ENCODE assay signal across 28 cellular contexts in the genomic region with DNA sequence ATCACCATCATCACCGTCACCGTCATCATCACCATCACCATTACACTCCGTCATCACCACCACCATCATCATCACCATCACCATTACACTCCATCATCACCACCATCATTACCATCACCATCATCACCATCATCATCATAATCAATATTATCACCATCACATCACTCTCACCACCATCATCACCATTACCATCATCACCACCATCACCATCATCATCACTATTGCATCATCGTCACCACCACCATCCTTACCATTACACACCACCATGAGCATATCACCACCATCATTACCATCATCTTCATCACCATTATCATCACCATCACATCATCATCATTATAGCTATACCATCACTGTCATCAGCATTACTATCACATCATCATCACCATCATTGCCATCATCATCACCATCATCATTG.
"Had no signal": no experiment of that assay in that cellular context is flagged by ENCODE, and none has a peak within 500 bp of the region (broad histone marks: within the 10 kb centered on the region; RNA-seq: fewer than 3 reads in every experiment).

No MANE protein-coding gene starts in this region.

- ATAC-seq: activated CD4-positive, CD25-positive, alpha-beta regulatory T cell treated with anti-CD3 and anti-CD28 coated beads, Interleukin-2, amount 50 U/mL, for 24 hours; activated CD8-positive, alpha-beta T cell treated with anti-CD3 and anti-CD28 coated beads for 36 hours; activated naive CD8-positive, alpha-beta T cell treated with anti-CD3 and anti-CD28 coated beads, Interleukin-2, amount 50 U/mL, for 24 hours; body of pancreas; esophagus mucosa; T-helper 17 cell had no signal

- H3K36me3 ChIP-seq: adrenal gland, cardiac muscle cell, colonic mucosa, WERI-Rb-1 had no signal

- H3K4me3 ChIP-seq: adrenal gland, body of pancreas, cardiac muscle cell, colonic mucosa had no signal

- H3K9me3 ChIP-seq: colonic mucosa had no signal

- DNase-seq: activated B cell treated with CpG ODN at 0.5 μM for 24 hours; activated CD4-positive, alpha-beta T cell treated with anti-CD3 and anti-CD28 coated beads for 48 hours; activated CD4-positive, alpha-beta T cell treated with anti-CD3 and anti-CD28 coated beads, Interleukin-2, amount 50 U/mL, for 1 hour; activated CD4-positive, alpha-beta T cell treated with anti-CD3 and anti-CD28 coated beads, Interleukin-2, amount 50 U/mL, for 48 hours; activated CD8-positive, alpha-beta memory T cell treated with anti-CD3 and anti-CD28 coated beads for 24 hours; activated CD8-positive, alpha-beta T cell treated with anti-CD3 and anti-CD28 coated beads for 36 hours; activated effector memory CD4-positive, alpha-beta T cell treated with anti-CD3 and anti-CD28 coated beads, Interleukin-2, amount 50 U/mL, for 16 hours; activated naive CD4-positive, alpha-beta T cell treated with anti-CD3 and anti-CD28 coated beads for 36 hours; activated naive CD8-positive, alpha-beta T cell treated with anti-CD3 and anti-CD28 coated beads for 36 hours; activated naive CD8-positive, alpha-beta T cell treated with anti-CD3 and anti-CD28 coated beads, Interleukin-2, amount 50 U/mL, for 24 hours; activated T-cell treated with anti-CD3 and anti-CD28 coated beads, Interleukin-2, amount 50 U/mL, for 48 hours; adrenal gland; amygdala; body of pancreas; central memory CD4-positive, alpha-beta T cell; cerebellar nuclear complex; colonic mucosa; effector memory CD4-positive, alpha-beta T cell; endodermal cell; foreskin fibroblast; head of caudate nucleus; T-helper 17 cell; T1000; WERI-Rb-1 had no signal

- FAIRE-seq: frontal cortex had no signal

- H3K4me1 ChIP-seq: adrenal gland had no signal

- H3K27me3 ChIP-seq: adrenal gland, body of pancreas, cardiac muscle cell, colonic mucosa had no signal

- H3K27ac ChIP-seq: adrenal gland, body of pancreas, cardiac muscle cell, colonic mucosa, WERI-Rb-1 had no signal
